Comparison of ENCODE assay signal across 16 cellular contexts in the genomic region with DNA sequence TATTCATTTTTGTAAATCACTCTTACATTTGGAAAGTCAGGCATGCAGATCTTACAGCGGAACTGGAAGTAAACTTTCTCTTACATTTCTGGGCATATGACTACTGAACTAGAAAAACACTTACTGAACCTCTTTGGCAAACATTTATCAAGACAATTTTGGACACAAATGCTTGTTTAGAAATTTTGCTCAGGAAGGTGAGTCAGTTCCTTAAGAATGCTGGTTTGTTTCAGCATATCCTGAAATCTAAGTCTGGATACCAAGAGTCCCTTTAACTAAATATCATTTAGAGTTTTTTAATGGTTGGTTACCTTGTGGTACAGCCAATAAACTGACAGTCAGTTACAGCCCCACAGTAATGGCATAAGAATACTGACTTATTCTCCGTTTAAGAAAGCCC. TPM values are rescaled to one million over a fixed set of nuclear protein-coding genes. Genes with fewer than 3 reads are reported as not detected.
DNase-seq lines count a peak whose midpoint lies in the region; ATAC-seq, FAIRE-seq and TF ChIP-seq lines count a peak whose summit lies in the region.
"Had no signal": no experiment of that assay in that cellular context is flagged by ENCODE, and none has a peak within 500 bp of the region (broad histone marks: within the 10 kb centered on the region; RNA-seq: fewer than 3 reads in every experiment).

No MANE protein-coding gene starts in this region.

- H4K20me1 ChIP-seq in astrocyte (ENCODE audit: insufficient read depth, low read length) (no peaks in the 10 kb centered on the region), smooth muscle cell (ENCODE audit: low read depth) (no peaks in the 10 kb centered on the region)

- intact Hi-C loops in left ventricle myocardium superior (cut with micrococcal nuclease) = no loop called here

- H3K27ac Mint-ChIP-seq in astrocyte (ENCODE audit: unreplicated experiment) = no peak overlapping the region

- no peaks in the 10 kb centered on the region for H3K36me3 Mint-ChIP-seq in astrocyte (ENCODE audit: low read depth, unreplicated experiment)

- peak; percentile 75 for ATAC-seq in left ventricle myocardium superior

- H3K27ac ChIP-seq in astrocyte (ENCODE audit: low read depth, low read length) (peak overlapping the region; percentile 30), smooth muscle cell (ENCODE audit: low read depth) (no peak overlapping the region)
- H3K27ac ChIP-seq: hepatocyte, PC-9 had no signal

- H3K27me3 ChIP-seq in astrocyte (ENCODE audit: insufficient read depth, low read length) (no peaks in the 10 kb centered on the region), smooth muscle cell (ENCODE audit: low read depth) (no peaks in the 10 kb centered on the region)
- H3K27me3 ChIP-seq: hepatocyte had no signal

- no peaks in the 10 kb centered on the region for H3F3A ChIP-seq in smooth muscle cell (ENCODE audit: low read depth)

- H3K4me1 Mint-ChIP-seq in astrocyte (ENCODE audit: low read depth, unreplicated experiment) = peaks cover 22% of the 10 kb centered on the region

- no peak overlapping the region for H3K9ac ChIP-seq in astrocyte (ENCODE audit: low read length)
- no peak overlapping the region for H3K9ac ChIP-seq in smooth muscle cell (ENCODE audit: low read depth)

- no peak for TF ChIP-seq CTCF in astrocyte (IDR thresholded peaks at IDR 0.05; ENCODE audit: insufficient read depth, low read depth, low read length)
- no peak for TF ChIP-seq CTCF in smooth muscle cell (IDR thresholded peaks at IDR 0.05; ENCODE audit: borderline replicate concordance, insufficient read depth, poor library complexity, severe bottlenecking)

- H3K4me2 ChIP-seq in astrocyte (ENCODE audit: low read length) = peak overlapping the region; percentile 72
- peak overlapping the region; percentile 10 for H3K4me2 ChIP-seq in smooth muscle cell
- H3K4me2 ChIP-seq: hepatocyte, PC-9 had no signal

- H3K27me3 Mint-ChIP-seq in astrocyte (ENCODE audit: low read depth, unreplicated experiment) = no peaks in the 10 kb centered on the region

- no peaks in the 10 kb centered on the region for H3K79me2 ChIP-seq in astrocyte (ENCODE audit: insufficient read depth, low read length)
- H3K79me2 ChIP-seq in smooth muscle cell (ENCODE audit: low read depth) = no peaks in the 10 kb centered on the region
- H3K79me2 ChIP-seq: hepatocyte had no signal

- H2AFZ ChIP-seq in astrocyte (ENCODE audit: low read depth, low read length) (peak overlapping the region; percentile 55), smooth muscle cell (ENCODE audit: low read depth) (no peak overlapping the region)
- H2AFZ ChIP-seq: hepatocyte, PC-9 had no signal

- peak; percentile 32 for FAIRE-seq in astrocyte (lab: Jason Lieb, UNC)
- FAIRE-seq: TTC549 had no signal

- H3K9me3 Mint-ChIP-seq in astrocyte (ENCODE audit: unreplicated experiment) = no peaks in the 10 kb centered on the region

- no peak overlapping the region for H3K4me3 Mint-ChIP-seq in astrocyte (ENCODE audit: unreplicated experiment)

- H3K9me3 ChIP-seq in astrocyte (ENCODE audit: insufficient read depth, low read depth, low read length) = no peaks in the 10 kb centered on the region
- H3K9me3 ChIP-seq in smooth muscle cell (replicated peaks; ENCODE audit: low read depth) = no peaks in the 10 kb centered on the region

- DNase-seq in GM04503 (ENCODE audit: low read depth) (peak; percentile 50), astrocyte (ENCODE audit: low read depth) (peak; percentile 93), left ventricle myocardium superior (no peak), smooth muscle cell (lab: John Stamatoyannopoulos, UW; ENCODE audit: unreplicated experiment) (no peak), NCI-H2227 (lab: John Stamatoyannopoulos, UW; ENCODE audit: unreplicated experiment) (no peak), epidermal melanocyte (ENCODE audit: insufficient read length, low spot score) (no peak), SHP77 treated with DMSO at 0.1 percent for 48 hours (lab: John Stamatoyannopoulos, UW) (no peak), GM19240 (ENCODE audit: insufficient read length, low spot score) (no peak)
- DNase-seq: activated T-cell treated with anti-CD3 and anti-CD28 coated beads, Interleukin-2, amount 50 U/mL, for 1 hour; cerebellar nuclear complex; NCI-H1930; stimulated activated CD4-positive, alpha-beta T cell treated with anti-CD3 and anti-CD28 coated beads, Interleukin-2, amount 100 ng/mL, for 48 hours had no signal

- no peak overlapping the region for H3K4me3 ChIP-seq in astrocyte (ENCODE audit: insufficient read depth, low read depth, low read length)
- no peak overlapping the region for H3K4me3 ChIP-seq in smooth muscle cell
- H3K4me3 ChIP-seq: hepatocyte, PC-9 had no signal

- WGBS in smooth muscle cell (ENCODE audit: low lambda C conversion rate) = 65% methylated on average over 2 of the region's 2 CpGs

- H3K4me1 ChIP-seq in astrocyte (ENCODE audit: insufficient read depth, low read length) (peaks cover 15% of the 10 kb centered on the region), smooth muscle cell (ENCODE audit: low read depth) (no peaks in the 10 kb centered on the region)

- H3K36me3 ChIP-seq in astrocyte (ENCODE audit: insufficient read depth, low read length) (no peaks in the 10 kb centered on the region), smooth muscle cell (ENCODE audit: low read depth) (no peaks in the 10 kb centered on the region)

RNA-seq across cellular contexts. Expression of gene SHISA3, which starts 15.0 kb away (rescaled TPM):
- total RNA-seq in astrocyte = not detected in 2 replicates
- 5.4 TPM for total RNA-seq in left ventricle myocardium superior
- not detected in 2 replicates for total RNA-seq in smooth muscle cell
- polyA plus RNA-seq in smooth muscle cell = not detected in 2 replicates
- total RNA-seq: myocyte, PC-9 had no signal
- polyA plus RNA-seq: hepatocyte had no signal

Comparison
In these comparisons a context has a peak if more than half of its experiments do, and no peak if none do; other contexts are left out.
1. DNase-seq: peak in GM04503 (single experiment) and astrocyte (single experiment); none in left ventricle myocardium superior (single experiment), smooth muscle cell (single experiment), NCI-H2227 (single experiment), epidermal melanocyte (single experiment), SHP77 treated with DMSO at 0.1 percent for 48 hours (single experiment) and GM19240 (single experiment).